1 cellular context compared by ENCODE assay signal in genomic region chr1:164802573-164803282, GRCh38.
A peak's percentile ranks its signal among the peaks of the same experiment; 100 is the strongest.
TF ChIP-seq lines count a peak whose summit lies in the region.

No MANE protein-coding gene starts in this region.

TF ChIP-seq in K562, 482 proteins besides CTCF, POLR2A, EP300 and RAD21 (continued from another document):
- TF ChIP-seq ZNF609 (CRISPR knock-in tag; IDR thresholded peaks at IDR 0.05; ENCODE audit: borderline replicate concordance), result no peak
- TF ChIP-seq ZNF24 (IDR thresholded peaks at IDR 0.05), result peak; percentile 74; the same call in 1 of the 2 replicates
- TF ChIP-seq CHD4 (IDR thresholded peaks at IDR 0.05; ENCODE audit: insufficient read depth, insufficient replicate concordance, low read depth, low read length, poor library complexity, severe bottlenecking), result no peak
